8 cellular contexts compared by ENCODE assay signal in the genomic region with DNA sequence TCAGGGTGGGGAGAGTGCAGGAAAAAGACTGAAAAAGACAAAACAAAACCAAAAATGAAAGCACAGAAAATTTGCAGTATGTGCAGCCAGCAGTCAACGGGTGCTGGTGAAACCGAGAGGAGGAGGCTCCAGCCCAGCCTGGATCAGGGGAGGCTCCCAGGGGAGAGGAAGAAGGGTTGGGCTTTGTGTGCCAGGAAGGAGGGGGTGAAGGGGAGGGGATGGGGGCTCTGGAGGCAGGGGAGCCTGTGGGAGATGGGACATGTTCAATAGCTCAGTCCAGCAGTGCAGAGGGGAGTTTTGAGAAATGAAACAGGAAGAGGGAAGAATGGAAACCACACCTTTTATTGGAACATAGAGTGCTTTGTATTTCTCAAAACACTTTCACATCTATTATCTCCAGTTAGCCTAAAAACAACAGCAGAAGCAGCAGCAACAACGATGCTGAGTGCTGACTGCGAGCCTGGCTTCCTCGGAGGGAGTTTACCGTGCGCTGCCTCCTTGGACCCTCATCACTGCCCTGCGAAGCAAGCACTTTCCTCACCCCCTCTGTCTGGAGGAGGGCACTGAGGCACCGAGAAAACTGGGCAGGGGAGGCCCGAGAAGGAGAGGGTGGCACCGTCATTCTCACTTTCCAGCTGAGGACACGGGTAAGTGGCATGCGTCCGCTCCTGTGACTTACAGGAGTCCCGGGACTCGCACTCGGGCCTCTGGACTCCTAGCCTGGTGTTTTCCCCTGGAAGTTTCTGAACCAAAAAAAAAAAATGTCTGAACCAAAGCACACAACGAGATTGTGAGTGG.
A peak's percentile ranks its signal among the peaks of the same experiment; 100 is the strongest.
DNase-seq lines count a peak whose midpoint lies in the region; ATAC-seq and TF ChIP-seq lines count a peak whose summit lies in the region.

No MANE protein-coding gene starts in this region.

- H3K36me3 Mint-ChIP-seq in activated B cell treated with CpG ODN at 0.5 μM for 24 hours (ENCODE audit: low read depth), result peaks cover 25% of the 10 kb centered on the region

- CTCF ChIA-PET in activated B cell treated with CpG ODN at 0.5 μM for 24 hours (lab: Charles Lee), result interaction anchor here (0.7 to 2.4 kb wide), 4 partner anchors 13 to 394 kb away, joined by 3 to 11 read pairs (median 6); no protein-coding TSS in a partner anchor

- H3K27me3 Mint-ChIP-seq in activated B cell treated with CpG ODN at 0.5 μM for 24 hours, result no peaks in the 10 kb centered on the region

- no peaks in the 10 kb centered on the region for H3K36me3 ChIP-seq in hepatocyte (replicated peaks; ENCODE audit: insufficient read depth, low read depth)

- peaks cover 18% of the 10 kb centered on the region for H3K4me1 ChIP-seq in hepatocyte (ENCODE audit: insufficient read depth)

- H3K9me2 ChIP-seq in hepatocyte (replicated peaks; ENCODE audit: insufficient read depth), result no peaks in the 10 kb centered on the region

- peak overlapping the region; percentile 95 for H3K27ac Mint-ChIP-seq in activated B cell treated with CpG ODN at 0.5 μM for 24 hours

- WGBS in hepatocyte (ENCODE audit: low lambda C conversion rate, missing lambda C conversion rate), result 77% methylated on average over 18 of the region's 18 CpGs

- H3K27me3 ChIP-seq in hepatocyte, result no peaks in the 10 kb centered on the region

- peaks cover 55% of the 10 kb centered on the region for H3K4me1 Mint-ChIP-seq in activated B cell treated with CpG ODN at 0.5 μM for 24 hours

- peak overlapping the region; percentile 29 for H3K4me2 ChIP-seq in hepatocyte

- no peaks in the 10 kb centered on the region for H3K79me2 ChIP-seq in hepatocyte

- H2AFZ ChIP-seq in hepatocyte, result no peak overlapping the region

- no peak overlapping the region for H3K27ac ChIP-seq in hepatocyte

- TF ChIP-seq CTCF in activated B cell treated with CpG ODN at 0.5 μM for 24 hours (IDR thresholded peaks at IDR 0.05) (no peak), hepatocyte (IDR thresholded peaks at IDR 0.05; ENCODE audit: poor library complexity) (no peak)

- POLR2A ChIA-PET in activated B cell treated with CpG ODN at 0.5 μM for 24 hours (lab: Charles Lee), result interaction anchor here (1.4 kb wide), 1 partner anchor 13 kb away, joined by 4 read pairs; no protein-coding TSS in a partner anchor

- intact Hi-C loops in activated B cell treated with CpG ODN at 0.5 μM for 24 hours (cut with micrococcal nuclease), result no loop called here

- no peaks in the 10 kb centered on the region for H3K9me3 ChIP-seq in hepatocyte (ENCODE audit: low read depth)

- H4K20me1 ChIP-seq in hepatocyte (ENCODE audit: insufficient read depth, poor library complexity, severe bottlenecking), result no peaks in the 10 kb centered on the region

- no peaks in the 10 kb centered on the region for H3K9me3 Mint-ChIP-seq in activated B cell treated with CpG ODN at 0.5 μM for 24 hours

- DNase-seq in GM03348 (ENCODE audit: low spot score) (peak; percentile 53), activated B cell treated with CpG ODN at 0.5 μM for 24 hours (no peak), hepatocyte (ENCODE audit: low spot score) (no peak), stromal cell of bone marrow (ENCODE audit: low read depth) (peak; percentile 13), SHP77 (lab: John Stamatoyannopoulos, UW) (no peak), GDM1 (lab: John Stamatoyannopoulos, UW) (no peak)

- H3K4me3 Mint-ChIP-seq in activated B cell treated with CpG ODN at 0.5 μM for 24 hours, result peak overlapping the region; percentile 88

- no peak overlapping the region for H3K4me3 ChIP-seq in hepatocyte

- ATAC-seq in GM19397 (IDR thresholded peaks at IDR 0.05; ENCODE audit: unreplicated experiment) (peak; percentile 69), HG03432 (IDR thresholded peaks at IDR 0.05; ENCODE audit: unreplicated experiment) (peak; percentile 80), activated B cell treated with CpG ODN at 0.5 μM for 24 hours (ENCODE audit: low read depth) (peak; percentile 76)

Comparison
In these comparisons a context has a peak if more than half of its experiments do, and no peak if none do; other contexts are left out.
1. DNase-seq: peak in GM03348 (single experiment) and stromal cell of bone marrow (single experiment); none in activated B cell treated with CpG ODN at 0.5 μM for 24 hours (single experiment), hepatocyte (single experiment), SHP77 (0 of 2) and GDM1 (single experiment).
2. Peak in every context shown above with its lines, with median percentiles within 50 percentile points of each other: ATAC-seq.